In genomic region chr2:27381577-27382181, GRCh38 we compare ENCODE assay signal across 7 cellular contexts. TPM values are rescaled to one million over a fixed set of nuclear protein-coding genes. Genes with fewer than 3 reads are reported as not detected.
DNase-seq lines count a peak whose midpoint lies in the region; ATAC-seq, FAIRE-seq and TF ChIP-seq lines count a peak whose summit lies in the region.
"Had no signal": no experiment of that assay in that cellular context is flagged by ENCODE, and none has a peak within 500 bp of the region (broad histone marks: within the 10 kb centered on the region; RNA-seq: fewer than 3 reads in every experiment).

No MANE protein-coding gene starts in this region.

- no peak for ATAC-seq in GM21526 (IDR thresholded peaks at IDR 0.05; ENCODE audit: low FRiP score, unreplicated experiment)

- 94 to 95% methylated on average over 10 of the region's 10 CpGs for whole genome bisulfite sequencing in sigmoid colon, 2 donors

- H3K4me1 Mint-ChIP-seq in MCF 10A (ENCODE audit: insufficient read depth, unreplicated experiment), result peaks cover 20% of the 10 kb centered on the region

- H3K9me3 Mint-ChIP-seq in MCF 10A (ENCODE audit: unreplicated experiment), result no peaks in the 10 kb centered on the region

- peak overlapping the region; percentile 93 for H3K27ac Mint-ChIP-seq in MCF 10A (ENCODE audit: low read depth, unreplicated experiment)

- H3K4me3 Mint-ChIP-seq in MCF 10A (ENCODE audit: unreplicated experiment), result peak overlapping the region; percentile 84

- H3K27me3 Mint-ChIP-seq in MCF 10A (ENCODE audit: insufficient read depth, unreplicated experiment), result no peaks in the 10 kb centered on the region

- CTCF ChIA-PET in MCF 10A (lab: Yijun Ruan, JAX), result interaction anchor here (0.6 kb wide), 1 partner anchor 100 kb away, joined by 3 read pairs; the partner anchor contains the start of gene TRIM54

- DNase-seq in MCF 10A (ENCODE audit: unreplicated experiment) (no peak), sigmoid colon (no peak), HTR-8/SVneo (ENCODE audit: insufficient read length, low spot score) (no peak), NCI-H510A treated with DMSO at 0.1 percent for 48 hours (lab: John Stamatoyannopoulos, UW) (no peak)
- DNase-seq: KG1 had no signal

- no peak overlapping the region for H3K4me3 ChIP-seq in sigmoid colon

- intact Hi-C loops in MCF 10A (cut with micrococcal nuclease), result no loop called here
- intact Hi-C loops in sigmoid colon (cut with DNase I), result loop anchor here (2.0 kb wide), 1 partner anchor 27 kb away; the partner anchor contains the start of gene PPM1G

- no peaks in the 10 kb centered on the region for H3K27me3 ChIP-seq in sigmoid colon

- H3K4me1 ChIP-seq in sigmoid colon, result peaks cover 0 to 23% (median 21%) of the 10 kb centered on the region in 4 donors

- POLR2A ChIA-PET in MCF 10A (lab: Yijun Ruan, JAX), result interaction anchor here (0.6 to 5.6 kb wide), 7 partner anchors 11 to 60 kb away, joined by 3 to 114 read pairs (median 37); partner anchors contain the start of genes EIF2B4, GTF3C2, MPV17 and NRBP1

- TF ChIP-seq POLR2A in sigmoid colon (IDR thresholded peaks at IDR 0.05), result no peak

- H3K9me3 ChIP-seq in KOPT-K1 (ENCODE audit: insufficient read depth, low read length, poor library complexity, severe bottlenecking), result no peaks in the 10 kb centered on the region
- H3K9me3 ChIP-seq in sigmoid colon, result no peaks in the 10 kb centered on the region

- peaks cover 69% of the 10 kb centered on the region for H3K36me3 Mint-ChIP-seq in MCF 10A (ENCODE audit: insufficient read depth, unreplicated experiment)

- no peak for TF ChIP-seq EP300 in sigmoid colon (IDR thresholded peaks at IDR 0.05)

- BruUV-seq in MCF 10A (replicated peaks; lab: Mats Ljungman, UMichigan), result TSS peak; percentile 81

- peaks cover 84% of the 10 kb centered on the region for H3K36me3 ChIP-seq in KOPT-K1 (ENCODE audit: insufficient read depth, low read length)
- H3K36me3 ChIP-seq in sigmoid colon, result peaks cover 28 to 76% (median 34%) of the 10 kb centered on the region in 4 donors

- no peak for FAIRE-seq in HTR-8/SVneo (lab: Jason Lieb, UNC)

- H3K27ac ChIP-seq in KOPT-K1 (ENCODE audit: low read depth, low read length, poor library complexity, severe bottlenecking) (peak overlapping the region; percentile 82), sigmoid colon (peak overlapping the region; percentile 84 to 90 (median 88))

- TF ChIP-seq CTCF in MCF 10A (IDR thresholded peaks at IDR 0.05; ENCODE audit: unreplicated experiment) (no peak), sigmoid colon (IDR thresholded peaks at IDR 0.05) (no peak)

RNA-seq across cellular contexts. Expression of gene ZNF513, which starts 1.1 kb away (rescaled TPM):
- total RNA-seq in MCF 10A (2022) (14.8 and 16.2 TPM in 2 replicates), sigmoid colon (1 to 10 TPM; 5.0 to 8.7 (median 7.2) TPM)
- 10 to 100 TPM; 15.7 to 27.5 (median 20.4) TPM for polyA plus RNA-seq in sigmoid colon

RNA-seq across cellular contexts. Expression of gene SNX17, which starts 11.3 kb away (rescaled TPM):
- total RNA-seq in MCF 10A (2022) (101 and 125 TPM in 2 replicates), sigmoid colon (100 to 1,000 TPM in 1 of 4 donors, 10 to 100 TPM in 3; 71.2 to 102 (median 98.1) TPM)
- 10 to 100 TPM; 70.5 to 92.4 (median 78.1) TPM for polyA plus RNA-seq in sigmoid colon

RNA-seq across cellular contexts. Expression of gene EIF2B4, which starts 11.5 kb away (rescaled TPM):
- total RNA-seq in MCF 10A (2022) (42.7 and 50.1 TPM in 2 replicates), sigmoid colon (10 to 100 TPM; 41.5 to 64.2 (median 54.8) TPM)
- polyA plus RNA-seq in sigmoid colon, result 10 to 100 TPM; 26.4 to 31.4 (median 28.0) TPM

RNA-seq across cellular contexts. Expression of gene GTF3C2, which starts 25.1 kb away (rescaled TPM):
- total RNA-seq in MCF 10A (2022), result 47.5 and 47.8 TPM in 2 replicates
- 10 to 100 TPM; 23.3 to 46.5 (median 28.9) TPM for total RNA-seq in sigmoid colon
- polyA plus RNA-seq in sigmoid colon, result 10 to 100 TPM; 28.8 to 33.4 (median 31.9) TPM

RNA-seq across cellular contexts. Expression of gene PPM1G, which starts 27.7 kb away (rescaled TPM):
- total RNA-seq in MCF 10A (2022) (85.7 and 123 TPM in 2 replicates), sigmoid colon (10 to 100 TPM; 40.8 to 48.3 (median 44.5) TPM)
- 10 to 100 TPM; 42.0 to 93.4 (median 47.4) TPM for polyA plus RNA-seq in sigmoid colon
